8 cellular contexts compared by ENCODE assay signal in the genomic region with DNA sequence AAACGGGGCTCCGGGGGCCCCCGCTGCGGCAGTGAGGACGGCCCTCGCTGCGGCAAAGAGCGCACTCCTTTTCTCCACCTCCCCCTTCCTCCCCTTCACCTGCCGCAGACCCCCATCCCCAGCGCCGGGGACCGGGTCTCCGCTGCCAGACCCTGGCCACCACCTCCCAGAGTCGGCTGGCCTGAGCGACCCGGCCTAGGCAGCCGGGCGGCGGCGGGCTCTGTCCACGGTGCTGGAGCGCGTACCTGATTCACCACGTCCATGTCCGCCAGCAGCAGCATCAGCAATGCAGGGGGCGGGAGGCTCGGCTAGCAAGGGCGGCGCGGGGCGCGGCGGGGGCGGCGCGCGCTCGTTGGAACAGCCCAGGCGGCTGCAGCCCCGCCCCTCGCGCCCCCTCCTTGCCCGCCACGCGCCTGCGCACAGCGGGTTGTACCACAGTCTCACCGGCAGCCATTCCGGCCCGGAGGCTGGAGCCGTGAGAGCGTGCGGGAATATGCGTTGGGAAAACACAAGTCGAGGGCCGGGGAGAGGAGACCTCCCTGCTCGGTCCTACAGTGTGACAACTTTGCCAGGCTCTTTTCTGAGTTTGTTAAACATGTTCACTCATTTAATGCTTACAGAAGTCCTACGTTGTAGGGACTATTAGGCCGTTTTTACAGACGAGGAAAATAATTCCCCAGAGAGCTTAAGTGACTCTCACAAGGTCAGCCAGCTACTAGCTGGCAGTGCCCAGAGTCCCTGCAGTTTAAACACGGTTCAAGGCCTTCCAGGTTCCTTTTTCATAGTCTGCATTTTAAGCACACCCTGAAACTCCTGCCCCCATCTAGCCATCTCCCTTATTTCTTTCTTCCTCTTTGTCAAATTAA. TPM values are rescaled to one million over a fixed set of nuclear protein-coding genes. Genes with fewer than 3 reads are reported as not detected.
DNase-seq lines count a peak whose midpoint lies in the region; ATAC-seq and TF ChIP-seq lines count a peak whose summit lies in the region.

A gene (minus strand): TSS at position 288 of the 866 bp plus-strand sequence. CDS start 7 bp downstream, at position 281.

- H3K4me1 ChIP-seq in DND-41 (ENCODE audit: insufficient read depth, low read length) (peaks cover 19% of the 10 kb centered on the region), neural progenitor cell (no peaks in the 10 kb centered on the region)

- in situ Hi-C loops in KBM-7 (cut with MboI; ENCODE audit: low pct_unique_long_range_greater_than_20kb, low sequenced_read_pairs) = no loop called here

- no peaks in the 10 kb centered on the region for H3K27me3 ChIP-seq in DND-41 (ENCODE audit: insufficient read depth, low read length, poor library complexity)
- H3K27me3 ChIP-seq in neural progenitor cell = peaks cover 21% of the 10 kb centered on the region

- no peaks in the 10 kb centered on the region for H3K9me3 ChIP-seq in DND-41 (ENCODE audit: insufficient read depth, low read length, severe bottlenecking)
- H3K9me3 ChIP-seq in neural progenitor cell (ENCODE audit: low read depth) = no peaks in the 10 kb centered on the region

- no peaks in the 10 kb centered on the region for H3K27me3 Mint-ChIP-seq in neural progenitor cell (ENCODE audit: insufficient read depth, low read depth)
- H3K27me3 Mint-ChIP-seq in stimulated activated naive CD8-positive, alpha-beta T cell treated with anti-CD3 and anti-CD28 coated beads, Interleukin-15, amount 100 ng/mL, for 72 hours = no peaks in the 10 kb centered on the region

- H3K4me3 Mint-ChIP-seq in neural progenitor cell = peak within 1 kb of the TSS; percentile 72
- H3K4me3 Mint-ChIP-seq in stimulated activated naive CD8-positive, alpha-beta T cell treated with anti-CD3 and anti-CD28 coated beads, Interleukin-15, amount 100 ng/mL, for 72 hours = peak within 1 kb of the TSS; percentile 58 to 79

- H3K9ac ChIP-seq in DND-41 (ENCODE audit: low read depth, low read length) (peak within 1 kb of the TSS; percentile 67), neural progenitor cell (no peak within 1 kb of the TSS)

- H3K9me3 Mint-ChIP-seq in neural progenitor cell = peaks cover 5% of the 10 kb centered on the region
- H3K9me3 Mint-ChIP-seq in stimulated activated naive CD8-positive, alpha-beta T cell treated with anti-CD3 and anti-CD28 coated beads, Interleukin-15, amount 100 ng/mL, for 72 hours = no peaks in the 10 kb centered on the region

- peak within 1 kb of the TSS; percentile 87 for H3K27ac ChIP-seq in DND-41 (ENCODE audit: low read length)
- H3K27ac ChIP-seq in neural progenitor cell = no peak within 1 kb of the TSS

- H3K36me3 ChIP-seq in DND-41 (ENCODE audit: insufficient read depth, low read length) (no peaks in the 10 kb centered on the region), neural progenitor cell (no peaks in the 10 kb centered on the region)

- no peak for TF ChIP-seq CTCF in DND-41 (IDR thresholded peaks at IDR 0.05; ENCODE audit: borderline replicate concordance, extremely low read depth, low read length, poor library complexity, severe bottlenecking)
- TF ChIP-seq CTCF in neural progenitor cell (IDR thresholded peaks at IDR 0.05) = no peak

- H4K20me1 ChIP-seq in DND-41 (ENCODE audit: insufficient read depth, low read length) (no peaks in the 10 kb centered on the region), neural progenitor cell (ENCODE audit: low read depth) (no peaks in the 10 kb centered on the region)

- H3F3A ChIP-seq in neural progenitor cell (ENCODE audit: low read depth) = no peaks in the 10 kb centered on the region

- H2AFZ ChIP-seq in DND-41 (ENCODE audit: low read depth, low read length) (peak within 1 kb of the TSS; percentile 89), neural progenitor cell (replicated peaks) (no peak within 1 kb of the TSS)

- H3K4me1 Mint-ChIP-seq in neural progenitor cell = peaks cover 4% of the 10 kb centered on the region
- H3K4me1 Mint-ChIP-seq in stimulated activated naive CD8-positive, alpha-beta T cell treated with anti-CD3 and anti-CD28 coated beads, Interleukin-15, amount 100 ng/mL, for 72 hours = peaks cover 23% of the 10 kb centered on the region

- H3K27ac Mint-ChIP-seq in neural progenitor cell = no peak within 1 kb of the TSS
- H3K27ac Mint-ChIP-seq in stimulated activated naive CD8-positive, alpha-beta T cell treated with anti-CD3 and anti-CD28 coated beads, Interleukin-15, amount 100 ng/mL, for 72 hours = peak within 1 kb of the TSS in 1 of 2 donors; percentile 33

- DNase-seq in DND-41 (peak; percentile 89), KBM-7 (peak; percentile 93), RPMI7951 (ENCODE audit: low read depth) (peak; percentile 87), fibroblast of the conjunctiva (ENCODE audit: low read depth) (peak; percentile 66), neural progenitor cell (ENCODE audit: low spot score) (peak; percentile 92)
- DNase-seq in activated T-helper 9 cell treated with anti-CD3 and anti-CD28 coated beads, Interleukin-2, amount 50 U/mL, for 16 hours (ENCODE audit: low read depth) = peak; percentile 81
- peak; percentile 85 to 86 for DNase-seq in stimulated activated naive CD8-positive, alpha-beta T cell treated with anti-CD3 and anti-CD28 coated beads, Interleukin-15, amount 100 ng/mL, for 72 hours

- H3K79me2 ChIP-seq in DND-41 (ENCODE audit: insufficient read depth, low read length) (no peaks in the 10 kb centered on the region), neural progenitor cell (ENCODE audit: low read depth) (no peaks in the 10 kb centered on the region)

- ATAC-seq in DND-41 (ENCODE audit: insufficient read depth, low read depth) (peak; percentile 96), GM21717 (IDR thresholded peaks at IDR 0.05; ENCODE audit: unreplicated experiment) (peak; percentile 78)
- ATAC-seq in stimulated activated naive CD8-positive, alpha-beta T cell treated with anti-CD3 and anti-CD28 coated beads, Interleukin-15, amount 100 ng/mL, for 72 hours = peak; percentile 98

- H3K36me3 Mint-ChIP-seq in neural progenitor cell = no peaks in the 10 kb centered on the region

- peak within 1 kb of the TSS; percentile 16 to 61; a peak in 3 of 4 replicates for H3K4me3 ChIP-seq in DND-41 (ENCODE audit: low read depth in 1 of 2, low read length in 2 of 2)
- H3K4me3 ChIP-seq in neural progenitor cell = peak within 1 kb of the TSS; percentile 32

- H3K4me2 ChIP-seq in DND-41 (ENCODE audit: insufficient read depth, low read length) (peak within 1 kb of the TSS; percentile 75), neural progenitor cell (peak within 1 kb of the TSS; percentile 71)

RNA-seq across cellular contexts. Expression of the gene that starts here (rescaled TPM):
- total RNA-seq in RPMI7951 (2014; rRNA removed; shearing (Covaris generic)) = 0.36 and 0.59 TPM in 2 replicates
- total RNA-seq in neural progenitor cell (ENCODE audit: low replicate concordance) = 0.07 and 0.62 TPM in 2 replicates

Comparison
In these comparisons a context has a peak if more than half of its experiments do, and no peak if none do; other contexts are left out.
1. Peak in DNase-seq in RPMI7951; RNA of the gene not detected or under 1 TPM.
2. Peak in DNase-seq, H3K4me3 ChIP-seq and H3K4me2 ChIP-seq in neural progenitor cell; RNA of the gene not detected or under 1 TPM.